Comparison of ENCODE assay signal across 8 cellular contexts in genomic region chr10:11180228-11180627, GRCh38.
DNase-seq lines count a peak whose midpoint lies in the region; ATAC-seq and TF ChIP-seq lines count a peak whose summit lies in the region.

No MANE protein-coding gene starts in this region.

- peaks cover 3 to 79% (median 12%) of the 10 kb centered on the region in 3 donors for H3K4me1 ChIP-seq in gastroesophageal sphincter
- H3K4me1 ChIP-seq in SJCRH30 = no peaks in the 10 kb centered on the region

- H3K9me3 ChIP-seq in gastroesophageal sphincter = peaks cover 0 to 5% (median 0%) of the 10 kb centered on the region in 3 donors
- H3K9me3 ChIP-seq in SJCRH30 (replicated peaks) = 0 out of 2 replicates have a peak, but pooled peaks cover 5% of the 10 kb centered on the region

- TF ChIP-seq POLR2A in gastroesophageal sphincter (IDR thresholded peaks at IDR 0.05) = no peak

- H3K27me3 ChIP-seq in gastroesophageal sphincter (no peaks in the 10 kb centered on the region), SJCRH30 (no peaks in the 10 kb centered on the region)

- WGBS in gastroesophageal sphincter (ENCODE audit: low coverage in 1 of 2), 2 donors = 82% methylated on average over 8 of the region's 14 CpGs; no CpG with 5 or more reads in 1 of the 2 donors

- TF ChIP-seq CTCF in gastroesophageal sphincter (IDR thresholded peaks at IDR 0.05) = no peak

- H3K4me3 ChIP-seq in GM08714 (ENCODE audit: low read length) (peak overlapping the region; percentile 38; the same call in 1 of the 2 replicates), gastroesophageal sphincter (no peak overlapping the region), SJCRH30 (no peak overlapping the region)

- ATAC-seq in gastroesophageal sphincter = no peak

- TF ChIP-seq EP300 in gastroesophageal sphincter (IDR thresholded peaks at IDR 0.05) = no peak

- no peaks in the 10 kb centered on the region for H3K27me3 Mint-ChIP-seq in IgD-negative memory B cell

- peak overlapping the region; percentile 63 to 86 (median 80) for H3K4me3 Mint-ChIP-seq in IgD-negative memory B cell

- H3K4me1 Mint-ChIP-seq in IgD-negative memory B cell = peaks cover 62 to 88% (median 69%) of the 10 kb centered on the region in 3 donors

- peaks cover 0 to 66% of the 10 kb centered on the region in 2 donors for H3K36me3 ChIP-seq in gastroesophageal sphincter
- peaks cover 44% of the 10 kb centered on the region for H3K36me3 ChIP-seq in SJCRH30

- H3K9me3 Mint-ChIP-seq in IgD-negative memory B cell = peaks cover 0 to 3% (median 2%) of the 10 kb centered on the region in 3 donors

- H3K27ac ChIP-seq in gastroesophageal sphincter (peak overlapping the region in 2 of 4 donors; percentile 48 to 64), SJCRH30 (no peak overlapping the region)

- peak overlapping the region; percentile 87 to 98 (median 91) for H3K27ac Mint-ChIP-seq in IgD-negative memory B cell

- DNase-seq in activated CD8-positive, alpha-beta memory T cell treated with anti-CD3 and anti-CD28 coated beads, Interleukin-2, amount 50 U/mL, for 48 hours = peak; percentile 78
- peak; percentile 52 for DNase-seq in medulla oblongata (ENCODE audit: extremely low spot score)
- DNase-seq in DMS153 treated with DMSO at 0.1 percent for 48 hours (lab: John Stamatoyannopoulos, UW; ENCODE audit: unreplicated experiment) = no peak
- DNase-seq in epidermal melanocyte (ENCODE audit: insufficient read length, low spot score) = no peak
- DNase-seq in SJCRH30 = no peak

- H3K36me3 Mint-ChIP-seq in IgD-negative memory B cell = peaks cover 11% of the 10 kb centered on the region

Comparison
In these comparisons a context has a peak if more than half of its experiments do, and no peak if none do; other contexts are left out.
1. DNase-seq: peak in activated CD8-positive, alpha-beta memory T cell treated with anti-CD3 and anti-CD28 coated beads, Interleukin-2, amount 50 U/mL, for 48 hours (single experiment) and medulla oblongata (single experiment); none in DMS153 treated with DMSO at 0.1 percent for 48 hours (single experiment), epidermal melanocyte (single experiment) and SJCRH30 (0 of 2).